Comparison of ENCODE assay signal across 8 cellular contexts in the genomic region with DNA sequence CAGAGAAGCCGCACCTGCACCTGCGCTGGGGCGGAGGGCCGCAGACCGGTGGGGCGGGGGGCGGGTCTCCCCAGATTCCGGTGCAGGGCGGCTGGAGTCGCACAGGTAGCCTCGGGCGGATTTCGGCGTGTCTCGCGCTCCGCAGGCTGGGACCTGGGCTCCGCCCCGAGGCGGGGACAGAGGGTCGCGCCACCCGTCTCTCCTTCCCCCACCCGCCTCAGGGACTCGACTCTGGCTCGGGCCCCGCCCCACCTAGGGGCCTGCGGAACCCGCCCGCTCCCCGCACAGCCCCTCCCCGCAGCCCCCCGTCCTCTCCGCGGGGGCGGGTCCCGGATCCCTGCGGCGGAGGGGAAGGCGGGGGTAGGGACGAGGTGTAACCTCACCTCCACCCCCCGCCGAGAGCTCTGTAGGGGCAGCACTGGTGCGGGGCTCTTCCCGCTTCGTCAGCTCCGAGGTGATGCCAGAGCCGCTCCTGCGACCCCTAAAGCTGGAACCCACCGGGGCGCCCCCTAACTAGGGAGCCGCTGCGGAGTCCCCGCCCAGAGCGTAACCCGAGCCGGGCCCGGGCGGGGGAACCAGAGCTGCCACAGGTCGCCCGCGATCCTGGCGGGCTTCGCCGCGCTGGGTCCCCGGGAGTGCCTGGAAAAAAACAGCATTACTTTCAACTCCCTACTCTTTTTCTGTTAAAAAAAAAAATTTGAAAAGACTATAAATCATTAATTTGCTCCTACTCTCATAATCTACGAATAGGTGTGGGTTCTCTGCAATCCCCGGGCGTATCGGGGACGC. TPM values are rescaled to one million over a fixed set of nuclear protein-coding genes. Genes with fewer than 3 reads are reported as not detected.
A peak's percentile ranks its signal among the peaks of the same experiment; 100 is the strongest.
DNase-seq lines count a peak whose midpoint lies in the region; TF ChIP-seq lines count a peak whose summit lies in the region.

A gene with protein sequence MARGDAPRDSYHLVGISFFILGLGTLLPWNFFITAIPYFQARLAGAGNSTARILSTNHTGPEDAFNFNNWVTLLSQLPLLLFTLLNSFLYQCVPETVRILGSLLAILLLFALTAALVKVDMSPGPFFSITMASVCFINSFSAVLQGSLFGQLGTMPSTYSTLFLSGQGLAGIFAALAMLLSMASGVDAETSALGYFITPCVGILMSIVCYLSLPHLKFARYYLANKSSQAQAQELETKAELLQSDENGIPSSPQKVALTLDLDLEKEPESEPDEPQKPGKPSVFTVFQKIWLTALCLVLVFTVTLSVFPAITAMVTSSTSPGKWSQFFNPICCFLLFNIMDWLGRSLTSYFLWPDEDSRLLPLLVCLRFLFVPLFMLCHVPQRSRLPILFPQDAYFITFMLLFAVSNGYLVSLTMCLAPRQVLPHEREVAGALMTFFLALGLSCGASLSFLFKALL (minus strand): TSS at position 134 of the 789 bp plus-strand sequence. CDS start 169 bp downstream, outside the sequence.

- peaks cover 33% of the 10 kb centered on the region for H3K27me3 Mint-ChIP-seq in HFFc6 (ENCODE audit: insufficient read depth)

- DNase-seq in DMS53 treated with DMSO at 0.1 percent for 48 hours (lab: John Stamatoyannopoulos, UW; ENCODE audit: unreplicated experiment) (peak; percentile 88), HFFc6 (no peak), NCI-H1436 (lab: John Stamatoyannopoulos, UW) (peak; percentile 93), T-helper 1 cell (peak; percentile 59 to 82 (median 66)), astrocyte of the hippocampus (ENCODE audit: low read depth, low spot score) (peak; percentile 41), MV-4-11 (lab: John Stamatoyannopoulos, UW) (no peak)
- DNase-seq in stimulated activated CD4-positive, alpha-beta T cell treated with anti-CD3 and anti-CD28 coated beads, Interleukin-12 subunit alpha, Interleukin-12 subunit beta, amount 100 ng/mL, for 48 hours (ENCODE audit: low read depth in 2 of 3, low spot score in 1 of 3), result peak; percentile 61 to 68 (median 66)

- peaks cover 15% of the 10 kb centered on the region for H3K4me1 Mint-ChIP-seq in HFFc6 (ENCODE audit: low read depth)

- no peaks in the 10 kb centered on the region for H3K27me3 ChIP-seq in iPS-20b (ENCODE audit: insufficient read depth, low read length)

- H3K27ac Mint-ChIP-seq in HFFc6, result no peak within 1 kb of the TSS

- TF ChIP-seq CTCF in HFFc6 (IDR thresholded peaks at IDR 0.05), result no peak

- H3K4me3 ChIP-seq in iPS-20b (ENCODE audit: low read length), result peak within 1 kb of the TSS; percentile 98

- peak within 1 kb of the TSS; percentile 98 for H3K9ac ChIP-seq in iPS-20b (ENCODE audit: low read depth, low read length)

- no peaks in the 10 kb centered on the region for H3K9me3 Mint-ChIP-seq in HFFc6

- 0 out of 2 replicates have a peak within 1 kb of the TSS, but pooled peaks have one; percentile 9 for H3K4me3 Mint-ChIP-seq in HFFc6

- H3K36me3 ChIP-seq in iPS-20b (ENCODE audit: insufficient read depth, low read depth, low read length), result peaks cover 31% of the 10 kb centered on the region

- no peaks in the 10 kb centered on the region for H3K9me3 ChIP-seq in iPS-20b (ENCODE audit: insufficient read depth, low read depth, low read length)

- H3K36me3 Mint-ChIP-seq in HFFc6 (ENCODE audit: low read depth), result no peaks in the 10 kb centered on the region

- peak within 1 kb of the TSS; percentile 94 for H3K27ac ChIP-seq in iPS-20b (ENCODE audit: low read length)

- H3K4me1 ChIP-seq in iPS-20b (ENCODE audit: insufficient read depth, low read length), result peaks cover 14% of the 10 kb centered on the region

RNA-seq across cellular contexts. Expression of the gene that starts here (rescaled TPM):
- not detected for total RNA-seq in HFFc6 (2021; fragmentation: NEBNext Ultra II Directional; extraction: Animal tissue kit (Norgen Biotek cat#: 25700))

Comparison
In these comparisons a context has a peak if more than half of its experiments do, and no peak if none do; other contexts are left out.
1. DNase-seq: peak in DMS53 treated with DMSO at 0.1 percent for 48 hours (single experiment), NCI-H1436 (single experiment), T-helper 1 cell (5 of 5), astrocyte of the hippocampus (single experiment) and stimulated activated CD4-positive, alpha-beta T cell treated with anti-CD3 and anti-CD28 coated beads, Interleukin-12 subunit alpha, Interleukin-12 subunit beta, amount 100 ng/mL, for 48 hours (3 of 3); none in HFFc6 (single experiment) and MV-4-11 (single experiment).